ENCODE assay signal across 9 cellular contexts in the genomic region with DNA sequence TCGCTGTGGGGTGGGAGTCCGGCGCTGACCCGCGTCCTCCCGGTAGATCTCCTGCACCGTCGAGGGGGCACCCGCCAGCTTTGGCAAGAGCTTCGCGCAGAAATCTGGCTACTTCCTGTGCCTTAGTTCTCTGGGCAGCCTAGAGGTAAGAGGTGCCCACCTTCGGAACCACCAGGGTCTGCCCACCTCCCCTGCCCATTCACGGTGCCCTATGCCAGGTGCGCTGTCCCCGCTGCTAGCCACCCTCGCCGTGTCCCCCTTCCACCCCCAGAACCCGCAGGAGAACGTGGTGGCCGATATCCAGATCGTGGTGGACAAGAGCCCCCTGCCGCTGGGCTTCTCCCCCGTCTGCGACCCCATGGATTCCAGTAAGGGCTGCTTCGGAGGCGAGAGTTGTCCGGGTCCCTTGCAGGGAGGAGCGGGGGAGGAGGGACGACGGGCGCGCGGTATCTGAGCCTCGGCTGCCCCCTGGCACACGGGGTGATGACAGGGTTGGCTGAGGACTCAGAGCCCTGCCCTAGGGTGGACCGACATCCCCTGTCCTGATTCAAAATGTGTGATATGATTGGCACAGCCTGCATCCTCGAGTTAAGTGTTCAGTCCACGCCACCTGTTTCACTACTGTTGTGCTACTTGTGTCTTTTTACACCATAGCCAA. TPM values are rescaled to one million over a fixed set of nuclear protein-coding genes. Genes with fewer than 3 reads are reported as not detected.
DNase-seq lines count a peak whose midpoint lies in the region; ATAC-seq and TF ChIP-seq lines count a peak whose summit lies in the region.
"Had no signal": no experiment of that assay in that cellular context is flagged by ENCODE, and none has a peak within 500 bp of the region (broad histone marks: within the 10 kb centered on the region; RNA-seq: fewer than 3 reads in every experiment).

No MANE protein-coding gene starts in this region.

- CTCF ChIA-PET in CD8-positive, alpha-beta memory T cell (lab: Charles Lee), result interaction anchor here (1.0 to 1.4 kb wide), 2 partner anchors 15 to 17 kb away, joined by 3 read pairs; a partner anchor contains a TSS

- peak; percentile 21 for TF ChIP-seq CTCF in GM20000 (IDR thresholded peaks at IDR 0.05; ENCODE audit: extremely low read depth, missing control alignments)
- TF ChIP-seq CTCF in foreskin keratinocyte (conservative IDR thresholded peaks at IDR 0.05), result peak; percentile 29
- TF ChIP-seq CTCF in omental fat pad (IDR thresholded peaks at IDR 0.05), result no peak

- peaks cover 15% of the 10 kb centered on the region for H3K4me1 ChIP-seq in CD8-positive, alpha-beta memory T cell (ENCODE audit: insufficient read depth, low read length)
- no peaks in the 10 kb centered on the region for H3K4me1 ChIP-seq in foreskin keratinocyte

- peaks cover 14 to 20% (median 18%) of the 10 kb centered on the region in 3 donors for H3K4me1 Mint-ChIP-seq in CD8-positive, alpha-beta memory T cell

- no peaks in the 10 kb centered on the region for H3K27me3 Mint-ChIP-seq in CD8-positive, alpha-beta memory T cell

- H3K4me3 ChIP-seq in CD8-positive, alpha-beta memory T cell (ENCODE audit: low read length), result peak overlapping the region; percentile 80

- H3K4me3 Mint-ChIP-seq in CD8-positive, alpha-beta memory T cell, result peak overlapping the region; percentile 85 to 97 (median 92)

- DNase-seq in CD8-positive, alpha-beta memory T cell, result peak in 1 of 5 donors; percentile 19
- peak; percentile 39 for DNase-seq in GM20000 (ENCODE audit: low spot score)
- peak; percentile 69 for DNase-seq in activated CD8-positive, alpha-beta memory T cell treated with anti-CD3 and anti-CD28 coated beads, Interleukin-2, amount 50 U/mL, for 48 hours
- peak in 1 of 2 donors; percentile 17 for DNase-seq in foreskin keratinocyte
- DNase-seq in omental fat pad (ENCODE audit: low spot score), result no peak

- H3K27ac ChIP-seq in CD8-positive, alpha-beta memory T cell (ENCODE audit: low read depth, low read length), result peak overlapping the region; percentile 61
- H3K27ac ChIP-seq in KOPT-K1 (ENCODE audit: low read depth, low read length, poor library complexity, severe bottlenecking), result peak overlapping the region; percentile 81
- H3K27ac ChIP-seq in foreskin keratinocyte, result no peak overlapping the region

- ATAC-seq in foreskin keratinocyte, result no peak
- peak; percentile 43 for ATAC-seq in omental fat pad (ENCODE audit: low FRiP score)
- ATAC-seq in HG03175 (IDR thresholded peaks at IDR 0.05; ENCODE audit: unreplicated experiment), result no peak
- no peak for ATAC-seq in GM18861 (IDR thresholded peaks at IDR 0.05; ENCODE audit: unreplicated experiment)

- POLR2A ChIA-PET in CD8-positive, alpha-beta memory T cell (lab: Charles Lee), result interaction anchor here (1.0 to 1.8 kb wide), 6 partner anchors 14 to 194 kb away, joined by 3 to 25 read pairs (median 4); a partner anchor contains a TSS

- H3K36me3 ChIP-seq in CD8-positive, alpha-beta memory T cell (ENCODE audit: insufficient read depth, low read length), result no peaks in the 10 kb centered on the region
- no peaks in the 10 kb centered on the region; the same call in 1 of the 2 replicates for H3K36me3 ChIP-seq in KOPT-K1 (ENCODE audit: insufficient read depth, low read length)

- peak overlapping the region in 7 of 8 donors; percentile 26 to 84 (median 70) for H3K27ac Mint-ChIP-seq in CD8-positive, alpha-beta memory T cell

- H3K9me3 Mint-ChIP-seq in CD8-positive, alpha-beta memory T cell, result no peaks in the 10 kb centered on the region

- peaks cover 0 to 25% (median 1%) of the 10 kb centered on the region in 3 donors for H3K36me3 Mint-ChIP-seq in CD8-positive, alpha-beta memory T cell

- no peaks in the 10 kb centered on the region for H3K27me3 ChIP-seq in CD8-positive, alpha-beta memory T cell (ENCODE audit: insufficient read depth, low read length, poor library complexity, severe bottlenecking)
- no peaks in the 10 kb centered on the region for H3K27me3 ChIP-seq in foreskin keratinocyte

- H3K9me3 ChIP-seq in CD8-positive, alpha-beta memory T cell (ENCODE audit: low read length), result no peaks in the 10 kb centered on the region
- H3K9me3 ChIP-seq in KOPT-K1 (ENCODE audit: insufficient read depth, low read length, poor library complexity, severe bottlenecking), result no peaks in the 10 kb centered on the region

RNA-seq across cellular contexts. Expression of a gene that starts 0.5 kb away (rescaled TPM):
- 10 to 100 TPM; 34.5 to 39.2 TPM for total RNA-seq in CD8-positive, alpha-beta memory T cell
- 26.9 TPM for polyA plus RNA-seq in CD8-positive, alpha-beta memory T cell
- total RNA-seq in foreskin keratinocyte, result 49.1 and 62.6 TPM in 2 replicates
- 78.8 and 91.2 TPM in 2 replicates for polyA plus RNA-seq in foreskin keratinocyte
- total RNA-seq in omental fat pad, result 10 to 100 TPM; 34.1 to 65.0 (median 45.9) TPM

RNA-seq across cellular contexts. Expression of a gene that starts 15.0 kb away (rescaled TPM):
- total RNA-seq in CD8-positive, alpha-beta memory T cell, result 100 to 1,000 TPM; 116 to 124 TPM
- polyA plus RNA-seq in CD8-positive, alpha-beta memory T cell, result 192 TPM
- total RNA-seq in foreskin keratinocyte, result 5.4 and 7.1 TPM in 2 replicates
- polyA plus RNA-seq in foreskin keratinocyte, result 10.9 and 17.5 TPM in 2 replicates
- 100 to 1,000 TPM; 126 to 368 (median 146) TPM for total RNA-seq in omental fat pad

RNA-seq across cellular contexts. Expression of a gene that starts 26.4 kb away (rescaled TPM):
- 1 to 10 TPM; 1.1 to 1.5 TPM for total RNA-seq in CD8-positive, alpha-beta memory T cell
- polyA plus RNA-seq in CD8-positive, alpha-beta memory T cell, result not detected
- total RNA-seq in foreskin keratinocyte (not detected in 2 replicates), omental fat pad (1 to 10 TPM in 1 of 4 donors, under 1 TPM in 1, not detected in 2; 0.93 to 1.7 TPM)
- not detected in 2 replicates for polyA plus RNA-seq in foreskin keratinocyte

RNA-seq across cellular contexts. Expression of a gene that starts 28.1 kb away (rescaled TPM):
- total RNA-seq in CD8-positive, alpha-beta memory T cell, result not detected
- polyA plus RNA-seq in CD8-positive, alpha-beta memory T cell, result not detected
- total RNA-seq in foreskin keratinocyte (0.11 and 0.17 TPM in 2 replicates), omental fat pad (1 to 10 TPM in 1 of 4 donors, under 1 TPM in 2, not detected in 1; 0.38 to 1.9 (median 0.46) TPM)
- polyA plus RNA-seq in foreskin keratinocyte, result 0.24 and 0.36 TPM in 2 replicates
- total RNA-seq: T-helper 1 cell treated with Interleukin-12 subunit alpha and Interleukin-12 subunit beta and Interleukin-4 antibody, amounts not matched to agents 30 ng/mL and 1 ng/mL, for 36 hours had no signal

RNA-seq across cellular contexts. Expression of a gene that starts 40.3 kb away (rescaled TPM):
- not detected for total RNA-seq in CD8-positive, alpha-beta memory T cell
- polyA plus RNA-seq in CD8-positive, alpha-beta memory T cell, result not detected
- total RNA-seq in foreskin keratinocyte, result not detected in 2 replicates
- polyA plus RNA-seq in foreskin keratinocyte, result not detected in 2 replicates
- not detected for total RNA-seq in omental fat pad
- total RNA-seq: T-helper 1 cell treated with Interleukin-12 subunit alpha and Interleukin-12 subunit beta and Interleukin-4 antibody, amounts not matched to agents 30 ng/mL and 1 ng/mL, for 36 hours had no signal

Comparison
In these comparisons a context has a peak if more than half of its experiments do, and no peak if none do; other contexts are left out.
1. CTCF ChIP-seq: peak in GM20000 (single experiment) and foreskin keratinocyte (single experiment); none in omental fat pad (0 of 3).
2. RNA of a gene that starts 15.0 kb away (total RNA-seq): 126 to 368 TPM in omental fat pad and 116 to 124 TPM in CD8-positive, alpha-beta memory T cell; 5.4 to 7.1 TPM in foreskin keratinocyte; every median in the first group is over 10 times any median in the second.